In the genomic region with DNA sequence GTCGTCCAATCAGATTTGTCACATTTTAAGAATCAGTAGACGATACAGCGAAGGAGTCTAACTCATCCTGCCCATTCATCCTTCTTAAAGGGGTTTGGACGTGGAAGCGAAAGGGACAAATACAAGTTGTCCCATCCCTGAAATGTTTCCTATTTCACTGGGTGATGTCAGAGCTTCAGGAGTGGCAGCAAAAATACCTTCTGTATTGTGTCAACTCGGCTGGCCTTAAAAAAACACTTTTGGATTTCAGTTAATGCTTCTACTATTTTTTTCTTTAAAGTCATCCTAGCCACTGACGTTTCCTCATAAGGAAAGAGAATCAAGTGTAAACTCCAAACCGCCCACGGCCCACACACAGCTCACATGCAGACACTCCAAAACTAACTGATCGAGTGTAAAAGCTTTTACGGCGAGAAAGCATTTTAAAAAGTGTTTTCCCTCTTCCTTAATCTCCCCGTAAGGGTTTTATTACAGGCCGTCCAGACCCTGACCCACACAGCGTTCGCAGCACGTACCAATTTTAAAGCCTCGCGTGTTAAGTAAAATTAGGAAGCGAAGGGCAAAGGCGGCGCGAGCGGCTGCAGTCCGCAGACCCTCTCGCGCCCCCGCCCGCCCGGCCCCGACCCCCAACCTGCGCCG, we compare ENCODE assay signal across 8 cellular contexts. TPM values are rescaled to one million over a fixed set of nuclear protein-coding genes. Genes with fewer than 3 reads are reported as not detected.
DNase-seq lines count a peak whose midpoint lies in the region; ATAC-seq, FAIRE-seq and TF ChIP-seq lines count a peak whose summit lies in the region.

No MANE protein-coding gene starts in this region.

- H3K4me1 ChIP-seq in mucosa of descending colon (ENCODE audit: low read depth), result no peaks in the 10 kb centered on the region

- H3K36me3 Mint-ChIP-seq in activated CD4-positive, alpha-beta T cell treated with anti-CD3 and anti-CD28 coated beads, Interleukin-2, amount 10 ng/mL, durations not matched to agents 24 days and 14 days (ENCODE audit: low read depth), result peaks cover 18% of the 10 kb centered on the region

- peaks cover 21% of the 10 kb centered on the region for H3K4me1 Mint-ChIP-seq in activated CD4-positive, alpha-beta T cell treated with anti-CD3 and anti-CD28 coated beads, Interleukin-2, amount 10 ng/mL, durations not matched to agents 24 days and 14 days
- H3K4me1 Mint-ChIP-seq in stimulated activated naive CD8-positive, alpha-beta T cell treated with anti-CD3 and anti-CD28 coated beads, Interleukin-15, amount 100 ng/mL, for 72 hours, result peaks cover 19% of the 10 kb centered on the region

- in situ Hi-C loops in KBM-7 (cut with MboI; ENCODE audit: low pct_unique_long_range_greater_than_20kb, low sequenced_read_pairs), result no loop called here

- intact Hi-C loops in activated CD4-positive, alpha-beta T cell treated with anti-CD3 and anti-CD28 coated beads, Interleukin-2, amount 10 ng/mL, durations not matched to agents 24 days and 14 days (cut with micrococcal nuclease), result loop anchor here (1.0 to 10.0 kb wide), 3 partner anchors 84 to 701 kb away; no protein-coding TSS in a partner anchor
- intact Hi-C loops in mucosa of descending colon (cut with DNase I, micrococcal nuclease), result no loop called here

- H3K27me3 Mint-ChIP-seq in activated CD4-positive, alpha-beta T cell treated with anti-CD3 and anti-CD28 coated beads, Interleukin-2, amount 10 ng/mL, durations not matched to agents 24 days and 14 days, result peaks cover 9% of the 10 kb centered on the region
- H3K27me3 Mint-ChIP-seq in stimulated activated naive CD8-positive, alpha-beta T cell treated with anti-CD3 and anti-CD28 coated beads, Interleukin-15, amount 100 ng/mL, for 72 hours, result peaks cover 18% of the 10 kb centered on the region

- H3K9me3 ChIP-seq in mucosa of descending colon, result no peaks in the 10 kb centered on the region

- H3K4me3 Mint-ChIP-seq in activated CD4-positive, alpha-beta T cell treated with anti-CD3 and anti-CD28 coated beads, Interleukin-2, amount 10 ng/mL, durations not matched to agents 24 days and 14 days, result peak overlapping the region; percentile 87
- peak overlapping the region; percentile 85 to 93 for H3K4me3 Mint-ChIP-seq in stimulated activated naive CD8-positive, alpha-beta T cell treated with anti-CD3 and anti-CD28 coated beads, Interleukin-15, amount 100 ng/mL, for 72 hours

- DNase-seq in Ammon's horn (ENCODE audit: low spot score) (peak; percentile 54), GM19239 (ENCODE audit: insufficient read length, low spot score) (no peak), KBM-7 (peak; percentile 57), epithelial cell of esophagus (ENCODE audit: low read depth) (peak; percentile 73), mucosa of descending colon (peak in 2 of 3 donors; percentile 54 to 55), GDM1 (lab: John Stamatoyannopoulos, UW) (no peak)
- DNase-seq in activated CD4-positive, alpha-beta T cell treated with anti-CD3 and anti-CD28 coated beads, Interleukin-2, amount 10 ng/mL, durations not matched to agents 24 days and 14 days, result peak; percentile 71
- DNase-seq in stimulated activated naive CD8-positive, alpha-beta T cell treated with anti-CD3 and anti-CD28 coated beads, Interleukin-15, amount 100 ng/mL, for 72 hours, result peak in 1 of 2 donors; percentile 21

- no peak for TF ChIP-seq CTCF in epithelial cell of esophagus (IDR thresholded peaks at IDR 0.05; ENCODE audit: insufficient read depth, low read depth, low read length, missing control alignments)
- no peak for TF ChIP-seq CTCF in mucosa of descending colon (IDR thresholded peaks at IDR 0.05)

- no peaks in the 10 kb centered on the region for H3K36me3 ChIP-seq in mucosa of descending colon (ENCODE audit: low read depth)

- peak overlapping the region; percentile 70 for H3K4me3 ChIP-seq in epithelial cell of esophagus (ENCODE audit: low read length)
- H3K4me3 ChIP-seq in mucosa of descending colon, result peak overlapping the region; percentile 83

- H3K27ac Mint-ChIP-seq in activated CD4-positive, alpha-beta T cell treated with anti-CD3 and anti-CD28 coated beads, Interleukin-2, amount 10 ng/mL, durations not matched to agents 24 days and 14 days, result peak overlapping the region; percentile 86
- peak overlapping the region; percentile 59 to 97 for H3K27ac Mint-ChIP-seq in stimulated activated naive CD8-positive, alpha-beta T cell treated with anti-CD3 and anti-CD28 coated beads, Interleukin-15, amount 100 ng/mL, for 72 hours

- ATAC-seq in mucosa of descending colon, result peak; percentile 61
- ATAC-seq in stimulated activated naive CD8-positive, alpha-beta T cell treated with anti-CD3 and anti-CD28 coated beads, Interleukin-15, amount 100 ng/mL, for 72 hours, result peak; percentile 18

- H3K9me3 Mint-ChIP-seq in activated CD4-positive, alpha-beta T cell treated with anti-CD3 and anti-CD28 coated beads, Interleukin-2, amount 10 ng/mL, durations not matched to agents 24 days and 14 days, result no peaks in the 10 kb centered on the region
- H3K9me3 Mint-ChIP-seq in stimulated activated naive CD8-positive, alpha-beta T cell treated with anti-CD3 and anti-CD28 coated beads, Interleukin-15, amount 100 ng/mL, for 72 hours, result no peaks in the 10 kb centered on the region

- FAIRE-seq in GM19239 (lab: Jason Lieb, UNC), result peak; percentile 78

RNA-seq across cellular contexts. Expression of gene CFL2, which starts 0.6 kb away (rescaled TPM):
- 4.9 and 6.0 TPM in 2 replicates for total RNA-seq in activated CD4-positive, alpha-beta T cell treated with anti-CD3 and anti-CD28 coated beads, Interleukin-2, amount 10 ng/mL, durations not matched to agents 24 days and 14 days
- 100 to 1,000 TPM in 1 of 3 donors, 10 to 100 TPM in 1, 1 to 10 TPM in 1; 6.5 to 126 (median 20.9) TPM for total RNA-seq in mucosa of descending colon

Comparison
In these comparisons a context has a peak if more than half of its experiments do, and no peak if none do; other contexts are left out.
1. DNase-seq: peak in Ammon's horn (single experiment), KBM-7 (single experiment), activated CD4-positive, alpha-beta T cell treated with anti-CD3 and anti-CD28 coated beads, Interleukin-2, amount 10 ng/mL, durations not matched to agents 24 days and 14 days (single experiment), epithelial cell of esophagus (single experiment) and mucosa of descending colon (2 of 3); none in GM19239 (single experiment) and GDM1 (single experiment).